Comparison of ENCODE assay signal across 1 cellular context in genomic region chr4:51843309-51844156, GRCh38.
TF ChIP-seq lines count a peak whose summit lies in the region.

No MANE protein-coding gene starts in this region.

TF ChIP-seq in HEK293, 187 proteins besides CTCF, POLR2A, EP300 and RAD21 (continued from another document):
- peak; percentile 67; the same call in 1 of the 2 replicates for TF ChIP-seq ZBTB7A (tag by site-specific recombination; IDR thresholded peaks at IDR 0.05; ENCODE audit: low read depth)
- no peak for TF ChIP-seq ZSCAN23 (tag by site-specific recombination; IDR thresholded peaks at IDR 0.05)
TF ChIP-seq in HEK293: peak in this region for 14.
